8 cellular contexts compared by ENCODE assay signal in the genomic region with DNA sequence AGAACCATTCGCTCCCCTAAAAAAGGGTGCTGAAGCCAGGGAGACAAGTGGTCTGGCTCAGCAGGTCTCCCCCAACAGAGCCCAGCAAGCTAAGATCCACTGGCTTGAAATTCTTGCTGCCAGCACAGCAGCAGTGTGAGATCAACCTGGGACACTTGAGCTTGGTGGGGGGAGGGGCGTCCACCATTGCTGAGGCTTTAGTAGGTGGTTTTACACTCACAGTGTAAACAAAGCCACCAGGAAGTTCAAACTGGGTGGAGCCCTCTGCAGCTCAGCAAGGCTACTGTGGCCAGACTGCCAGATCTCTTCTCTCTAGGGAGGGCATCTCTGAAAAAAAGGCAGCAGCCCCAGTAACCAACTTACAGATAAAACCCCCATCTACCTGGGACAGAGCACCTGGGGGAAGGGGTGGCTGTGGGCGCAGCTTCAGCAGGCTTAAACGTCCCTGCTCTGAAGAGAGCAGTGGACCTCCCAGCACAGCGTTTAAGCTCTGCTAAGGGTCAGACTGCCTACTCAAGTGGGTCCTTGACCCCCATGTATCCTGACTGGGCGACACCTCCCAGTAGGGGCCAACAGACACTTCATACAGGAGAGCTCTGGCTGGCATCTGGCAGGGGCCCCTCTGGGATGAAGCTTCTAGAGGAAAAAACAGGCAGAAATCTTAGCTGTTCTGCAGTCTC.
A peak's percentile ranks its signal among the peaks of the same experiment; 100 is the strongest.
DNase-seq lines count a peak whose midpoint lies in the region; ATAC-seq and TF ChIP-seq lines count a peak whose summit lies in the region.
"Not testable (repeated sequence)": the region's sequence is repeated elsewhere in the genome, so short reads cannot be mapped to it uniquely, and the experiment has no call there.

No MANE protein-coding gene starts in this region.

- not testable (repeated sequence) for H3F3A ChIP-seq in GM23338 (replicated peaks; ENCODE audit: low read depth)

- not testable (repeated sequence) for H3K9me3 ChIP-seq in WERI-Rb-1 (ENCODE audit: severe bottlenecking); iPS-20b (ENCODE audit: insufficient read depth, low read depth, low read length)

- not testable (repeated sequence) for H3K27me3 ChIP-seq in GM23338 (ENCODE audit: insufficient read depth); WERI-Rb-1 (ENCODE audit: insufficient read depth, low read depth, severe bottlenecking); iPS-20b (ENCODE audit: insufficient read depth, low read length)

- DNase-seq in CMK (ENCODE audit: low read depth) (peak; percentile 26), GM23338 (ENCODE audit: low spot score) (peak; percentile 46), LoVo (ENCODE audit: low spot score) (peak; percentile 7), NCI-H345 (lab: John Stamatoyannopoulos, UW) (peak; percentile 2), OCI-M1 (lab: John Stamatoyannopoulos, UW) (peak; percentile 27), WERI-Rb-1 (peak; percentile 76), natural killer cell (peak; percentile 60)

- H4K20me1 ChIP-seq in GM23338 (replicated peaks; ENCODE audit: insufficient read depth): not testable (repeated sequence)

- not testable (repeated sequence) for H3K4me1 ChIP-seq in GM23338 (ENCODE audit: insufficient read depth); iPS-20b (ENCODE audit: insufficient read depth, low read length)

- peak; percentile 59 for ATAC-seq in GM23338
- ATAC-seq in natural killer cell: peak; percentile 46 to 80 (median 72)

- H3K79me2 ChIP-seq in GM23338 (replicated peaks; ENCODE audit: insufficient read depth): not testable (repeated sequence)

- not testable (repeated sequence) for H3K9me3 Mint-ChIP-seq in GM23338
- peaks cover 12 to 20% of the 10 kb centered on the region in 2 donors for H3K9me3 Mint-ChIP-seq in natural killer cell

- H3K4me1 Mint-ChIP-seq in GM23338: not testable (repeated sequence)
- H3K4me1 Mint-ChIP-seq in natural killer cell: peaks cover 6 to 22% of the 10 kb centered on the region in 2 donors

- H3K4me3 Mint-ChIP-seq in GM23338: not testable (repeated sequence)
- peak overlapping the region; percentile 62 for H3K4me3 Mint-ChIP-seq in natural killer cell

- not testable (repeated sequence) for H3K9ac ChIP-seq in iPS-20b (ENCODE audit: low read depth, low read length)

- H3K27ac Mint-ChIP-seq in GM23338: not testable (repeated sequence)
- peak overlapping the region; percentile 59 to 74 for H3K27ac Mint-ChIP-seq in natural killer cell

- TF ChIP-seq CTCF in GM23338 (conservative IDR thresholded peaks at IDR 0.05; ENCODE audit: low read depth in 2 of 2); WERI-Rb-1 (IDR thresholded peaks at IDR 0.05; ENCODE audit: low read depth, low read length); natural killer cell (IDR thresholded peaks at IDR 0.05): not testable (repeated sequence)

- not testable (repeated sequence) for H3K36me3 Mint-ChIP-seq in GM23338 (ENCODE audit: low read depth); natural killer cell

- peak overlapping the region; percentile 60; the same call in 1 of the 2 replicates for H3K4me2 ChIP-seq in GM23338

- H2AFZ ChIP-seq in GM23338: peak overlapping the region; percentile 96

- intact Hi-C loops in natural killer cell (cut with micrococcal nuclease): not testable (repeated sequence)

- not testable (repeated sequence) for H3K4me3 ChIP-seq in GM23338; WERI-Rb-1 (ENCODE audit: low read depth, low read length)
- H3K4me3 ChIP-seq in iPS-20b (ENCODE audit: low read length): 0 out of 2 replicates have a peak overlapping the region, but pooled peaks have one; percentile 18

- not testable (repeated sequence) for H3K27me3 Mint-ChIP-seq in GM23338 (ENCODE audit: insufficient read depth, low read depth, poor library complexity); natural killer cell (ENCODE audit: low read depth in 2 of 2)

- H3K9me2 ChIP-seq in GM23338 (ENCODE audit: insufficient read depth): not testable (repeated sequence)

- H3K27ac ChIP-seq in GM23338 (ENCODE audit: low read depth); WERI-Rb-1; iPS-20b (ENCODE audit: low read length): not testable (repeated sequence)

- H3K36me3 ChIP-seq in GM23338 (ENCODE audit: insufficient read depth); WERI-Rb-1; iPS-20b (ENCODE audit: insufficient read depth, low read depth, low read length): not testable (repeated sequence)

TF ChIP-seq in GM23338, 12 proteins besides CTCF, POLR2A, EP300 and RAD21:
- TF ChIP-seq, protein P1, sequence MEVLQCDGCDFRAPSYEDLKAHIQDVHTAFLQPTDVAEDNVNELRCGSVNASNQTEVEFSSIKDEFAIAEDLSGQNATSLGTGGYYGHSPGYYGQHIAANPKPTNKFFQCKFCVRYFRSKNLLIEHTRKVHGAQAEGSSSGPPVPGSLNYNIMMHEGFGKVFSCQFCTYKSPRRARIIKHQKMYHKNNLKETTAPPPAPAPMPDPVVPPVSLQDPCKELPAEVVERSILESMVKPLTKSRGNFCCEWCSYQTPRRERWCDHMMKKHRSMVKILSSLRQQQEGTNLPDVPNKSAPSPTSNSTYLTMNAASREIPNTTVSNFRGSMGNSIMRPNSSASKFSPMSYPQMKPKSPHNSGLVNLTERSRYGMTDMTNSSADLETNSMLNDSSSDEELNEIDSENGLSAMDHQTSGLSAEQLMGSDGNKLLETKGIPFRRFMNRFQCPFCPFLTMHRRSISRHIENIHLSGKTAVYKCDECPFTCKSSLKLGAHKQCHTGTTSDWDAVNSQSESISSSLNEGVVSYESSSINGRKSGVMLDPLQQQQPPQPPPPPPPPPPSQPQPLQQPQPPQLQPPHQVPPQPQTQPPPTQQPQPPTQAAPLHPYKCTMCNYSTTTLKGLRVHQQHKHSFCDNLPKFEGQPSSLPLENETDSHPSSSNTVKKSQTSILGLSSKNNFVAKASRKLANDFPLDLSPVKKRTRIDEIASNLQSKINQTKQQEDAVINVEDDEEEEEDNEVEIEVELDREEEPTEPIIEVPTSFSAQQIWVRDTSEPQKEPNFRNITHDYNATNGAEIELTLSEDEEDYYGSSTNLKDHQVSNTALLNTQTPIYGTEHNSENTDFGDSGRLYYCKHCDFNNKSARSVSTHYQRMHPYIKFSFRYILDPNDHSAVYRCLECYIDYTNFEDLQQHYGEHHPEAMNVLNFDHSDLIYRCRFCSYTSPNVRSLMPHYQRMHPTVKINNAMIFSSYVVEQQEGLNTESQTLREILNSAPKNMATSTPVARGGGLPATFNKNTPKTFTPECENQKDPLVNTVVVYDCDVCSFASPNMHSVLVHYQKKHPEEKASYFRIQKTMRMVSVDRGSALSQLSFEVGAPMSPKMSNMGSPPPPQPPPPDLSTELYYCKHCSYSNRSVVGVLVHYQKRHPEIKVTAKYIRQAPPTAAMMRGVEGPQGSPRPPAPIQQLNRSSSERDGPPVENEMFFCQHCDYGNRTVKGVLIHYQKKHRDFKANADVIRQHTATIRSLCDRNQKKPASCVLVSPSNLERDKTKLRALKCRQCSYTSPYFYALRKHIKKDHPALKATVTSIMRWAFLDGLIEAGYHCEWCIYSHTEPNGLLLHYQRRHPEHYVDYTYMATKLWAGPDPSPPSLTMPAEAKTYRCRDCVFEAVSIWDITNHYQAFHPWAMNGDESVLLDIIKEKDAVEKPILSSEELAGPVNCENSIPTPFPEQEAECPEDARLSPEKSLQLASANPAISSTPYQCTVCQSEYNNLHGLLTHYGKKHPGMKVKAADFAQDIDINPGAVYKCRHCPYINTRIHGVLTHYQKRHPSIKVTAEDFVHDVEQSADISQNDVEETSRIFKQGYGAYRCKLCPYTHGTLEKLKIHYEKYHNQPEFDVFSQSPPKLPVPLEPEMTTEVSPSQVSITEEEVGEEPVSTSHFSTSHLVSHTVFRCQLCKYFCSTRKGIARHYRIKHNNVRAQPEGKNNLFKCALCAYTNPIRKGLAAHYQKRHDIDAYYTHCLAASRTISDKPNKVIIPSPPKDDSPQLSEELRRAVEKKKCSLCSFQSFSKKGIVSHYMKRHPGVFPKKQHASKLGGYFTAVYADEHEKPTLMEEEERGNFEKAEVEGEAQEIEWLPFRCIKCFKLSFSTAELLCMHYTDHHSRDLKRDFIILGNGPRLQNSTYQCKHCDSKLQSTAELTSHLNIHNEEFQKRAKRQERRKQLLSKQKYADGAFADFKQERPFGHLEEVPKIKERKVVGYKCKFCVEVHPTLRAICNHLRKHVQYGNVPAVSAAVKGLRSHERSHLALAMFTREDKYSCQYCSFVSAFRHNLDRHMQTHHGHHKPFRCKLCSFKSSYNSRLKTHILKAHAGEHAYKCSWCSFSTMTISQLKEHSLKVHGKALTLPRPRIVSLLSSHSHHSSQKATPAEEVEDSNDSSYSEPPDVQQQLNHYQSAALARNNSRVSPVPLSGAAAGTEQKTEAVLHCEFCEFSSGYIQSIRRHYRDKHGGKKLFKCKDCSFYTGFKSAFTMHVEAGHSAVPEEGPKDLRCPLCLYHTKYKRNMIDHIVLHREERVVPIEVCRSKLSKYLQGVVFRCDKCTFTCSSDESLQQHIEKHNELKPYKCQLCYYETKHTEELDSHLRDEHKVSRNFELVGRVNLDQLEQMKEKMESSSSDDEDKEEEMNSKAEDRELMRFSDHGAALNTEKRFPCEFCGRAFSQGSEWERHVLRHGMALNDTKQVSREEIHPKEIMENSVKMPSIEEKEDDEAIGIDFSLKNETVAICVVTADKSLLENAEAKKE (CRISPR knock-in tag; IDR thresholded peaks at IDR 0.05): 0 out of 2 replicates have a peak, but pooled peaks have one; percentile 4

Comparison
In these comparisons a context has a peak if more than half of its experiments do, and no peak if none do; other contexts are left out.
1. DNase-seq: peak in every context shown above with its lines; median percentile 76 in WERI-Rb-1; 60 in natural killer cell; 46 in GM23338; 27 in OCI-M1; 26 in CMK; 7 in LoVo; 2 in NCI-H345.